7 cellular contexts compared by ENCODE assay signal in the genomic region with DNA sequence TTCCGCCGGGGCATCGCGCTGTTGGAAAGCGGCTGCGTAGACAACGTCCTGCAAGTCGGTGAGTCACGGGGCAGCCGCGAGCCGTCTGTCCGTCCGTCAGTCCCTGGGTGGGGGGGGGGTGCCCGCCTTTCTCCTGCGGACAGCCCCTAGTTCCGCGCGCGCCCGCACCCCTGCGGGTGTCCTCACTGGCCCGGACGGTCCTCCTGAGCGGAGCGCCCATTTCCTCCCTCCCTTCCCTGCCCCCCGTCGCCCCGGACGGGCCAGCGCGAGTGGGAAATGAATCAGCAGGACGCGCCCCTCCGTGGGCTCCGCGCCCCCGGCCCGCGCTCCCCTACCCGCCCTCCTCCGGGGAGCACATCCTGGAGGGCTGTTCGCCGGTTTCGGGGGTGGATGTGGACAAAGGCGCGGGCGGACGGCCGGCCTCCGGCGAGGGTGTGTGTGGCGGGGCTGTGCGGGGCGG. TPM values are rescaled to one million over a fixed set of nuclear protein-coding genes. Genes with fewer than 3 reads are reported as not detected.
A peak's percentile ranks its signal among the peaks of the same experiment; 100 is the strongest.
DNase-seq lines count a peak whose midpoint lies in the region; ATAC-seq, FAIRE-seq and TF ChIP-seq lines count a peak whose summit lies in the region.

No MANE protein-coding gene starts in this region.

- peak overlapping the region; percentile 76; the same call in 1 of the 2 replicates for H3K4me3 ChIP-seq in GM12878
- peak overlapping the region; percentile 61 for H3K4me3 ChIP-seq in iPS-15b (ENCODE audit: low read depth, low read length)
- peak overlapping the region; percentile 89 for H3K4me3 ChIP-seq in skeletal muscle cell (ENCODE audit: low read depth, low read length)

- H3K9ac ChIP-seq in GM12878 (ENCODE audit: control insufficient read depth, insufficient read depth, low read length) = no peak overlapping the region
- no peak overlapping the region for H3K9ac ChIP-seq in iPS-15b (ENCODE audit: low read depth, low read length)

- H2AFZ ChIP-seq in GM12878 (ENCODE audit: control insufficient read depth, low read depth, low read length) = no peak overlapping the region

- ATAC-seq in GM12878 = no peak; the same call in 2 of the 3 replicates
- no peak for ATAC-seq in esophagus mucosa

- H3K9me3 ChIP-seq in GM12878 (replicated peaks; ENCODE audit: control insufficient read depth, insufficient read depth, low read length) (no peaks in the 10 kb centered on the region; the same call in 2 of the 3 replicates), iPS-15b (ENCODE audit: control insufficient read depth, insufficient read depth, low read length) (no peaks in the 10 kb centered on the region)

- intact Hi-C loops in GM12878 (cut with micrococcal nuclease; ENCODE audit: unreplicated experiment) = loop anchor here (1.0 to 5.0 kb wide), 4 partner anchors 76 to 386 kb away; a partner anchor contains a TSS

- no peak for TF ChIP-seq CTCF in GM12878 (IDR thresholded peaks at IDR 0.05 in 2 of 3, conservative IDR thresholded peaks at IDR 0.05 in 1 of 3; ENCODE audit: control insufficient read depth in 2 of 3, extremely low read depth in 1 of 3, insufficient read depth in 1 of 3, low read depth in 3 of 3, low read length in 3 of 3)

- FAIRE-seq in H54 (lab: Jason Lieb, UNC) (no peak), GM12878 (lab: Jason Lieb, UNC) (no peak)

- no peak for TF ChIP-seq EP300 in GM12878 (IDR thresholded peaks at IDR 0.05; ENCODE audit: borderline replicate concordance in 1 of 2, control insufficient read depth in 1 of 2, low read depth in 2 of 2, low read length in 2 of 2)

- no TSS peak for BruUV-seq in GM12878 (replicated peaks; lab: Mats Ljungman, UMichigan)

- peak overlapping the region; percentile 88 for H3K4me2 ChIP-seq in GM12878 (ENCODE audit: control insufficient read depth, insufficient read depth)

- in situ Hi-C loops in SK-MEL-5 (cut with HindIII; ENCODE audit: low pct_unique_long_range_greater_than_20kb, low sequenced_read_pairs) (no loop called here), GM12878 (cut with MboI) (no loop called here)

- H3K4me1 ChIP-seq in GM12878 (ENCODE audit: control insufficient read depth, insufficient read depth, low read length) (peaks cover 13% of the 10 kb centered on the region), iPS-15b (ENCODE audit: control insufficient read depth, insufficient read depth, low read length) (peaks cover 12% of the 10 kb centered on the region)

- SMC1A ChIA-PET in GM12878 (lab: Charles Lee; ENCODE audit: uncharacterized antibody, unreplicated experiment) = interaction anchor here (4.1 kb wide), 1 partner anchor 21 kb away, joined by 18 read pairs; no protein-coding TSS in a partner anchor

- H3K36me3 ChIP-seq in GM12878 (ENCODE audit: control insufficient read depth in 2 of 2, insufficient read depth in 2 of 2, low read length in 1 of 2) (no peaks in the 10 kb centered on the region), iPS-15b (ENCODE audit: control insufficient read depth, insufficient read depth, low read length) (no peaks in the 10 kb centered on the region)

- H4K20me1 ChIP-seq in GM12878 (ENCODE audit: control insufficient read depth, insufficient read depth) = no peaks in the 10 kb centered on the region

- H3K27ac ChIP-seq in GM12878 (ENCODE audit: control insufficient read depth, insufficient read depth) = no peak overlapping the region

- peaks cover 0 to 17% of the 10 kb centered on the region in 2 experiments; a peak in 2 of 4 replicates for H3K27me3 ChIP-seq in GM12878 (replicated peaks in 1 of 2; ENCODE audit: control insufficient read depth in 2 of 2, insufficient read depth in 2 of 2, low read length in 1 of 2)
- H3K27me3 ChIP-seq in iPS-15b (ENCODE audit: control insufficient read depth, insufficient read depth, low read length) = peaks cover 67% of the 10 kb centered on the region

- POLR2A ChIA-PET in GM12878 (lab: Charles Lee) = interaction anchor here (1.0 kb wide), 1 partner anchor 12 kb away, joined by 3 read pairs; no protein-coding TSS in a partner anchor

- H3K79me2 ChIP-seq in GM12878 (ENCODE audit: control insufficient read depth, insufficient read depth, low read length) = no peaks in the 10 kb centered on the region

- CTCF ChIA-PET in GM12878 (lab: Yijun Ruan, JAX) = no interaction called here

- RAD21 ChIA-PET in GM12878 (lab: Charles Lee; ENCODE audit: unreplicated experiment) = interaction anchor here (0.7 kb wide), 1 partner anchor 131 kb away, joined by 3 read pairs; no protein-coding TSS in a partner anchor

- DNase-seq in H54 (ENCODE audit: insufficient read length, low spot score) = peak; percentile 56
- DNase-seq in SK-MEL-5 (ENCODE audit: low read depth, low spot score) = peak; percentile 28
- no peak for DNase-seq in GM12878 (ENCODE audit: low read depth, low spot score)
- DNase-seq in skeletal muscle cell (ENCODE audit: low read depth) = no peak
- DNase-seq in hippocampal formation (lab: John Stamatoyannopoulos, UW) = no peak

- 0% methylated on average over 4 of the region's 55 CpGs for WGBS in GM12878 (ENCODE audit: insufficient coverage, insufficient replicate concordance, low lambda C conversion rate, missing lambda C conversion rate)

- TF ChIP-seq RAD21 in GM12878 (IDR thresholded peaks at IDR 0.05; ENCODE audit: insufficient read depth, low read depth, low read length) = no peak

- TF ChIP-seq POLR2A in H54 (IDR thresholded peaks at IDR 0.05; ENCODE audit: low read depth, low read length) (no peak; the same call in 1 of the 2 replicates), GM12878 (IDR thresholded peaks at IDR 0.05; ENCODE audit: low read depth, low read length) (no peak)

TF ChIP-seq in GM12878, 131 proteins besides CTCF, POLR2A, EP300 and RAD21:
- TF ChIP-seq NFIC (IDR thresholded peaks at IDR 0.05; ENCODE audit: low read depth, low read length) (no peak), SUZ12 (IDR thresholded peaks at IDR 0.05; ENCODE audit: unreplicated experiment) (peak; percentile 37), SRF (IDR thresholded peaks at IDR 0.05; ENCODE audit: low read depth in 2 of 2, low read length in 2 of 2) (0 out of 4 replicates have a peak, but pooled peaks of 1 of the 2 experiments have one; percentile 16), ZSCAN29 (IDR thresholded peaks at IDR 0.05) (peak; percentile 75; the same call in 1 of the 2 replicates)
TF ChIP-seq in GM12878: peak in this region for 3.

RNA-seq across cellular contexts. Expression of a gene that starts 0.9 kb away (rescaled TPM):
- 4.7 and 5.4 TPM in 2 replicates for total RNA-seq in SK-MEL-5 (2014; rRNA removed; shearing (Covaris generic))
- 8.0 and 10.1 TPM in 2 replicates for polyA plus RNA-seq in SK-MEL-5 (2015; cell fraction: cytosol; rRNA removed)
- 32.1 and 35.3 TPM in 2 replicates for polyA plus RNA-seq in SK-MEL-5 (2015; cell fraction: nucleus; rRNA removed)
- 16.7 and 17.8 TPM in 2 replicates for total RNA-seq in GM12878 (2013; cell fraction: nucleolus; rRNA removed)
- 2.7 and 3.0 TPM in 2 replicates for total RNA-seq in GM12878 (2014; rRNA removed)
- total RNA-seq in GM12878 (2014; rRNA removed; fragmentation: Illumina TruSeq; extraction: Trizol) = 3.8 and 4.1 TPM in 2 replicates
- total RNA-seq in GM12878 (2021) = 5.9 and 6.2 TPM in 2 replicates
- 0.63 TPM for polyA plus RNA-seq in GM12878 (2011; ENCODE audit: low read depth)
- 5.7 and 6.1 TPM in 2 replicates for polyA plus RNA-seq in GM12878 (2011; rRNA removed)
- 4.9 and 5.2 TPM in 2 replicates for polyA plus RNA-seq in GM12878 (2011; cell fraction: cytosol; rRNA removed)
- polyA plus RNA-seq in GM12878 (2011; cell fraction: nucleus; rRNA removed) = 8.4 and 11.4 TPM in 2 replicates
- 0.60 and 0.86 TPM in 2 replicates for polyA plus RNA-seq in GM12878 (2012)
- polyA plus RNA-seq in GM12878 (2014; fragmentation: Illumina TruSeq; extraction: Trizol) = 5.3 and 6.2 TPM in 2 replicates
- polyA plus RNA-seq in GM12878 (2014; fragmentation: Nextera tagmentation; extraction: Ambion mirVana) = 1 to 10 TPM; 1.5 to 2.1 TPM
- polyA plus RNA-seq in GM12878 (2014; rRNA removed) = 4.7 TPM in 2 replicates
- polyA plus RNA-seq in GM12878 (2016; fragmentation: Nextera tagmentation; extraction: Ambion mirVana) = under 1 TPM; 0.53 to 0.59 TPM
- 12.2 and 13.0 TPM in 2 replicates for polyA minus RNA-seq in GM12878 (2011; rRNA and poly(A)+ RNA removed)
- 3.7 and 4.1 TPM in 2 replicates for polyA minus RNA-seq in GM12878 (2011; cell fraction: cytosol; rRNA and poly(A)+ RNA removed)
- 7.5 and 10.0 TPM in 2 replicates for polyA minus RNA-seq in GM12878 (2011; cell fraction: nucleus; rRNA and poly(A)+ RNA removed)
- total RNA-seq in esophagus mucosa = 6.3 TPM

Comparison
In these comparisons a context has a peak if more than half of its experiments do, and no peak if none do; other contexts are left out.
1. DNase-seq: peak in H54 (single experiment) and SK-MEL-5 (single experiment); none in GM12878 (single experiment), skeletal muscle cell (single experiment) and hippocampal formation (0 of 2).
2. Peak in every context shown above with its lines, with median percentiles within 50 percentile points of each other: H3K4me3 ChIP-seq.